In genomic region chr6:336159-337114, GRCh38 we compare ENCODE assay signal across 9 cellular contexts. TPM values are rescaled to one million over a fixed set of nuclear protein-coding genes. Genes with fewer than 3 reads are reported as not detected.
DNase-seq lines count a peak whose midpoint lies in the region; ATAC-seq and TF ChIP-seq lines count a peak whose summit lies in the region.
"Had no signal": no experiment of that assay in that cellular context is flagged by ENCODE, and none has a peak within 500 bp of the region (broad histone marks: within the 10 kb centered on the region; RNA-seq: fewer than 3 reads in every experiment).

No MANE protein-coding gene starts in this region.

- H3K9me3 ChIP-seq in MM.1S (replicated peaks; ENCODE audit: insufficient read depth, low read length) (no peaks in the 10 kb centered on the region), hepatocyte (ENCODE audit: low read depth) (no peaks in the 10 kb centered on the region), testis (no peaks in the 10 kb centered on the region)
- H3K9me3 ChIP-seq: tibial artery had no signal

- H3K4me3 ChIP-seq in MM.1S (ENCODE audit: low read length) (no peak overlapping the region; the same call in 1 of the 2 replicates), hepatocyte (no peak overlapping the region), H7 (ENCODE audit: insufficient read depth, low read depth, low read length) (no peak overlapping the region), testis (no peak overlapping the region)
- H3K4me3 ChIP-seq: tibial artery had no signal

- peak overlapping the region; percentile 68 to 91 (median 80) for H3K4me3 Mint-ChIP-seq in naive B cell

- H4K20me1 ChIP-seq in MM.1S (ENCODE audit: insufficient read depth, low read length) (no peaks in the 10 kb centered on the region), hepatocyte (ENCODE audit: insufficient read depth, poor library complexity, severe bottlenecking) (no peaks in the 10 kb centered on the region)

- H3K27me3 ChIP-seq in MM.1S (replicated peaks; ENCODE audit: insufficient read depth, low read length): no peaks in the 10 kb centered on the region
- no peaks in the 10 kb centered on the region for H3K27me3 ChIP-seq in hepatocyte
- H3K27me3 ChIP-seq in H7 (ENCODE audit: control insufficient read depth, insufficient read depth, low read length): no peaks in the 10 kb centered on the region
- no peaks in the 10 kb centered on the region for H3K27me3 ChIP-seq in testis
- H3K27me3 ChIP-seq: tibial artery had no signal

- peaks cover 14% of the 10 kb centered on the region for H3F3A ChIP-seq in MM.1S (ENCODE audit: insufficient read depth, low read length)

- H3K27ac Mint-ChIP-seq in naive B cell: peak overlapping the region; percentile 71 to 98 (median 96)

- DNase-seq in MM.1S (peak; percentile 90), naive B cell (peak; percentile 57), hepatocyte (ENCODE audit: low spot score) (no peak), NCI-H1436 treated with DMSO at 0.1 percent for 48 hours (lab: John Stamatoyannopoulos, UW) (no peak), H7 (no peak), testis (no peak)

- H3K4me2 ChIP-seq in MM.1S (ENCODE audit: low read depth, low read length) (peak overlapping the region; percentile 53), hepatocyte (no peak overlapping the region)

- H3K4me1 ChIP-seq in MM.1S (ENCODE audit: low read length) (peaks cover 41% of the 10 kb centered on the region), hepatocyte (ENCODE audit: insufficient read depth) (no peaks in the 10 kb centered on the region), testis (no peaks in the 10 kb centered on the region)
- H3K4me1 ChIP-seq: tibial artery had no signal

- H3K9me2 ChIP-seq in MM.1S (replicated peaks; ENCODE audit: insufficient read depth, low read length) (no peaks in the 10 kb centered on the region), hepatocyte (replicated peaks; ENCODE audit: insufficient read depth) (no peaks in the 10 kb centered on the region)

- no peaks in the 10 kb centered on the region for H3K27me3 Mint-ChIP-seq in naive B cell

- H3K4me1 Mint-ChIP-seq in naive B cell: peaks cover 49 to 75% (median 57%) of the 10 kb centered on the region in 3 donors

- TF ChIP-seq POLR2A in testis (IDR thresholded peaks at IDR 0.05): no peak

- H3K27ac ChIP-seq in MM.1S (ENCODE audit: low read length) (peak overlapping the region; percentile 76), hepatocyte (no peak overlapping the region), testis (no peak overlapping the region)
- H3K27ac ChIP-seq: tibial artery had no signal

- H3K36me3 ChIP-seq in MM.1S (replicated peaks; ENCODE audit: insufficient read depth, low read length) (peaks cover 8% of the 10 kb centered on the region), hepatocyte (replicated peaks; ENCODE audit: insufficient read depth, low read depth) (no peaks in the 10 kb centered on the region), H7 (replicated peaks; ENCODE audit: control insufficient read depth, insufficient read depth, low read length) (no peaks in the 10 kb centered on the region), testis (ENCODE audit: low read depth, missing control alignments) (no peaks in the 10 kb centered on the region)
- H3K36me3 ChIP-seq: tibial artery had no signal

- 78% methylated on average over 10 of the region's 10 CpGs for WGBS in hepatocyte (ENCODE audit: low lambda C conversion rate, missing lambda C conversion rate)
- 74 to 76% methylated on average over 10 of the region's 10 CpGs for WGBS in testis, 2 donors

- H3K79me2 ChIP-seq in MM.1S (ENCODE audit: low read length): peaks cover 96% of the 10 kb centered on the region
- no peaks in the 10 kb centered on the region for H3K79me2 ChIP-seq in hepatocyte

- intact Hi-C loops in testis (cut with DNase I; ENCODE audit: low total_unique reads): no loop called here

- TF ChIP-seq CTCF in MM.1S (IDR thresholded peaks at IDR 0.05; ENCODE audit: low read length): no peak
- TF ChIP-seq CTCF in hepatocyte (IDR thresholded peaks at IDR 0.05; ENCODE audit: poor library complexity): no peak
- no peak for TF ChIP-seq CTCF in testis (IDR thresholded peaks at IDR 0.05)

- no peaks in the 10 kb centered on the region for H3K36me3 Mint-ChIP-seq in naive B cell

- ATAC-seq in GM18867 (IDR thresholded peaks at IDR 0.05; ENCODE audit: unreplicated experiment): peak; percentile 48
- ATAC-seq in GM21717 (IDR thresholded peaks at IDR 0.05; ENCODE audit: unreplicated experiment): peak; percentile 36
- ATAC-seq in naive B cell (ENCODE audit: low read depth in 2 of 2): peak; percentile 59 to 61

- H2AFZ ChIP-seq in MM.1S (ENCODE audit: low read length) (peak overlapping the region; percentile 22), hepatocyte (no peak overlapping the region)

- H3K9me3 Mint-ChIP-seq in naive B cell: peaks cover 0 to 2% (median 0%) of the 10 kb centered on the region in 7 donors

- peak overlapping the region; percentile 30; the same call in 1 of the 2 replicates for H3K9ac ChIP-seq in MM.1S (ENCODE audit: low read length)

RNA-seq across cellular contexts. Expression of gene DUSP22, which starts 44.1 kb away (rescaled TPM):
- polyA plus RNA-seq in naive B cell (ENCODE audit: low read depth in 6 of 6) (100 to 1,000 TPM in 5 of 6 donors, 10 to 100 TPM in 1; 89.6 to 177 (median 134) TPM), hepatocyte (20.7 and 24.2 TPM in 2 replicates), testis (ENCODE audit: insufficient read depth, low read depth, low replicate concordance) (112 TPM)
- total RNA-seq in hepatocyte (21.9 and 26.3 TPM in 2 replicates), testis (100 to 1,000 TPM; 129 to 158 TPM)
- total RNA-seq in H7 (2014; rRNA removed; shearing (Covaris generic)): 30.7 and 42.1 TPM in 2 replicates

RNA-seq across cellular contexts. Expression of gene IRF4, which starts 55.1 kb away (rescaled TPM):
- polyA plus RNA-seq in naive B cell (ENCODE audit: low read depth in 6 of 6) (10 to 100 TPM; 20.8 to 45.7 (median 34.9) TPM), hepatocyte (0.02 TPM in 1 of 2 replicates, not detected in the other), testis (ENCODE audit: insufficient read depth, low read depth, low replicate concordance) (1.8 TPM)
- total RNA-seq in hepatocyte (0.23 and 0.44 TPM in 2 replicates), testis (1 to 10 TPM; 3.7 to 7.4 TPM)
- 1.1 and 4.8 TPM in 2 replicates for total RNA-seq in H7 (2014; rRNA removed; shearing (Covaris generic))

Comparison
In these comparisons a context has a peak if more than half of its experiments do, and no peak if none do; other contexts are left out.
1. DNase-seq: peak in MM.1S (single experiment) and naive B cell (single experiment); none in hepatocyte (single experiment), NCI-H1436 treated with DMSO at 0.1 percent for 48 hours (single experiment), H7 (single experiment) and testis (single experiment).
2. Peak in every context shown above with its lines, with median percentiles within 50 percentile points of each other: ATAC-seq.